ENCODE assay signal across 14 cellular contexts in genomic region chr3:109059289-109059688, GRCh38. TPM values are rescaled to one million over a fixed set of nuclear protein-coding genes. Genes with fewer than 3 reads are reported as not detected.
A peak's percentile ranks its signal among the peaks of the same experiment; 100 is the strongest.
DNase-seq lines count a peak whose midpoint lies in the region; ATAC-seq and TF ChIP-seq lines count a peak whose summit lies in the region.
"Had no signal": no experiment of that assay in that cellular context is flagged by ENCODE, and none has a peak within 500 bp of the region (broad histone marks: within the 10 kb centered on the region; RNA-seq: fewer than 3 reads in every experiment).

No MANE protein-coding gene starts in this region.

- no peaks in the 10 kb centered on the region for H4K20me1 ChIP-seq in MM.1S (ENCODE audit: insufficient read depth, low read length)

- H3K27me3 Mint-ChIP-seq in activated T-cell treated with anti-CD3 and anti-CD28 coated beads, Interleukin-2, amount 50 U/mL, for 4 hours (ENCODE audit: low read depth): peaks cover 11% of the 10 kb centered on the region
- H3K27me3 Mint-ChIP-seq in CD4-positive, alpha-beta T cell: peaks cover 18% of the 10 kb centered on the region
- H3K27me3 Mint-ChIP-seq in activated T-cell treated with anti-CD3 and anti-CD28 coated beads, Interleukin-2, amount 50 U/mL, for 24 hours: peaks cover 16% of the 10 kb centered on the region
- peaks cover 22% of the 10 kb centered on the region for H3K27me3 Mint-ChIP-seq in activated T-helper 1 cell treated with anti-CD3 and anti-CD28 coated beads, Interleukin-12 subunit alpha, Interleukin-12 subunit beta, Interleukin-2, Interleukin-4 antibody, amounts not matched to agents 30 ng/mL and 10 ng/mL and 1 ng/mL, durations not matched to agents 14 hours and 24 hours and 36 hours (ENCODE audit: insufficient read depth)
- H3K27me3 Mint-ChIP-seq: brain had no signal

- intact Hi-C loops in CD4-positive, alpha-beta T cell (cut with DNase I, micrococcal nuclease): no loop called here
- intact Hi-C loops in activated T-helper 1 cell treated with anti-CD3 and anti-CD28 coated beads, Interleukin-12 subunit alpha, Interleukin-12 subunit beta, Interleukin-2, Interleukin-4 antibody, amounts not matched to agents 30 ng/mL and 10 ng/mL and 1 ng/mL, durations not matched to agents 14 hours and 24 hours and 36 hours (cut with micrococcal nuclease): no loop called here

- peak; percentile 88 for ATAC-seq in HG02759 (IDR thresholded peaks at IDR 0.05; ENCODE audit: unreplicated experiment)
- no peak for ATAC-seq in activated T-cell treated with anti-CD3 and anti-CD28 coated beads, Interleukin-2, amount 50 U/mL, for 4 hours
- ATAC-seq in CD4-positive, alpha-beta T cell (ENCODE audit: poor library complexity): no peak
- ATAC-seq: left lobe of liver, SK-N-SH treated with all-trans-retinoic acid at 6 μM for 48 hours had no signal

- H3K79me2 ChIP-seq in MM.1S (ENCODE audit: low read length): peaks cover 7% of the 10 kb centered on the region; the same call in 1 of the 2 replicates

- peaks cover 24% of the 10 kb centered on the region; the same call in 1 of the 2 replicates for H3F3A ChIP-seq in MM.1S (ENCODE audit: insufficient read depth, low read length)

- CTCF ChIA-PET in CD4-positive, alpha-beta T cell (lab: Charles Lee): no interaction called here

- H3K4me1 ChIP-seq in MM.1S (ENCODE audit: low read length): peaks cover 56% of the 10 kb centered on the region

- no peaks in the 10 kb centered on the region for H3K9me3 ChIP-seq in MM.1S (replicated peaks; ENCODE audit: insufficient read depth, low read length)
- H3K9me3 ChIP-seq in CD4-positive, alpha-beta T cell (ENCODE audit: control insufficient read depth, low read length): no peaks in the 10 kb centered on the region

- peak overlapping the region; percentile 53 for H3K4me2 ChIP-seq in MM.1S (ENCODE audit: low read depth, low read length)

- H2AFZ ChIP-seq in MM.1S (ENCODE audit: low read length): no peak overlapping the region

- peaks cover 14% of the 10 kb centered on the region for H3K36me3 ChIP-seq in MM.1S (replicated peaks; ENCODE audit: insufficient read depth, low read length)

- peaks cover 2% of the 10 kb centered on the region for H3K4me1 Mint-ChIP-seq in activated T-cell treated with anti-CD3 and anti-CD28 coated beads, Interleukin-2, amount 50 U/mL, for 4 hours (ENCODE audit: low read depth)
- peaks cover 9% of the 10 kb centered on the region for H3K4me1 Mint-ChIP-seq in CD4-positive, alpha-beta T cell (ENCODE audit: low read depth)
- peaks cover 5% of the 10 kb centered on the region for H3K4me1 Mint-ChIP-seq in activated T-cell treated with anti-CD3 and anti-CD28 coated beads, Interleukin-2, amount 50 U/mL, for 24 hours (ENCODE audit: low read depth)
- no peaks in the 10 kb centered on the region for H3K4me1 Mint-ChIP-seq in activated T-helper 1 cell treated with anti-CD3 and anti-CD28 coated beads, Interleukin-12 subunit alpha, Interleukin-12 subunit beta, Interleukin-2, Interleukin-4 antibody, amounts not matched to agents 30 ng/mL and 10 ng/mL and 1 ng/mL, durations not matched to agents 14 hours and 24 hours and 36 hours (ENCODE audit: low read depth)
- H3K4me1 Mint-ChIP-seq: brain had no signal

- no peaks in the 10 kb centered on the region for H3K9me2 ChIP-seq in MM.1S (replicated peaks; ENCODE audit: insufficient read depth, low read length)

- H3K27me3 ChIP-seq in MM.1S (replicated peaks; ENCODE audit: insufficient read depth, low read length): no peaks in the 10 kb centered on the region
- H3K27me3 ChIP-seq in CD4-positive, alpha-beta T cell (ENCODE audit: control insufficient read depth, insufficient read depth, low read length): peaks cover 10% of the 10 kb centered on the region

- H3K4me3 ChIP-seq in MM.1S (ENCODE audit: low read length): no peak overlapping the region

- H3K4me3 Mint-ChIP-seq in activated T-cell treated with anti-CD3 and anti-CD28 coated beads, Interleukin-2, amount 50 U/mL, for 4 hours: no peak overlapping the region
- H3K4me3 Mint-ChIP-seq in CD4-positive, alpha-beta T cell: no peak overlapping the region
- H3K4me3 Mint-ChIP-seq in activated T-cell treated with anti-CD3 and anti-CD28 coated beads, Interleukin-2, amount 50 U/mL, for 24 hours: no peak overlapping the region
- no peak overlapping the region for H3K4me3 Mint-ChIP-seq in activated T-helper 1 cell treated with anti-CD3 and anti-CD28 coated beads, Interleukin-12 subunit alpha, Interleukin-12 subunit beta, Interleukin-2, Interleukin-4 antibody, amounts not matched to agents 30 ng/mL and 10 ng/mL and 1 ng/mL, durations not matched to agents 14 hours and 24 hours and 36 hours
- H3K4me3 Mint-ChIP-seq: brain had no signal

- no peak overlapping the region for H3K27ac Mint-ChIP-seq in CD4-positive, alpha-beta T cell
- no peak overlapping the region for H3K27ac Mint-ChIP-seq in activated T-cell treated with anti-CD3 and anti-CD28 coated beads, Interleukin-2, amount 50 U/mL, for 24 hours
- H3K27ac Mint-ChIP-seq in activated T-helper 1 cell treated with anti-CD3 and anti-CD28 coated beads, Interleukin-12 subunit alpha, Interleukin-12 subunit beta, Interleukin-2, Interleukin-4 antibody, amounts not matched to agents 30 ng/mL and 10 ng/mL and 1 ng/mL, durations not matched to agents 14 hours and 24 hours and 36 hours: no peak overlapping the region
- H3K27ac Mint-ChIP-seq: brain had no signal

- no peaks in the 10 kb centered on the region for H3K9me3 Mint-ChIP-seq in activated T-cell treated with anti-CD3 and anti-CD28 coated beads, Interleukin-2, amount 50 U/mL, for 4 hours
- no peaks in the 10 kb centered on the region for H3K9me3 Mint-ChIP-seq in CD4-positive, alpha-beta T cell
- H3K9me3 Mint-ChIP-seq in activated T-cell treated with anti-CD3 and anti-CD28 coated beads, Interleukin-2, amount 50 U/mL, for 24 hours: no peaks in the 10 kb centered on the region
- H3K9me3 Mint-ChIP-seq in activated T-helper 1 cell treated with anti-CD3 and anti-CD28 coated beads, Interleukin-12 subunit alpha, Interleukin-12 subunit beta, Interleukin-2, Interleukin-4 antibody, amounts not matched to agents 30 ng/mL and 10 ng/mL and 1 ng/mL, durations not matched to agents 14 hours and 24 hours and 36 hours: no peaks in the 10 kb centered on the region
- H3K9me3 Mint-ChIP-seq: brain had no signal

- H3K27ac ChIP-seq in MM.1S (ENCODE audit: low read length): peak overlapping the region; percentile 5; the same call in 1 of the 2 replicates
- H3K27ac ChIP-seq in CD4-positive, alpha-beta T cell (ENCODE audit: low read depth, low read length): no peak overlapping the region

- no peak overlapping the region for H3K9ac ChIP-seq in MM.1S (ENCODE audit: low read length)

- no peak for TF ChIP-seq CTCF in MM.1S (IDR thresholded peaks at IDR 0.05; ENCODE audit: low read length)
- TF ChIP-seq CTCF in CD4-positive, alpha-beta T cell (IDR thresholded peaks at IDR 0.05): no peak

- POLR2A ChIA-PET in CD4-positive, alpha-beta T cell (lab: Charles Lee): no interaction called here

- H3K36me3 Mint-ChIP-seq in activated T-cell treated with anti-CD3 and anti-CD28 coated beads, Interleukin-2, amount 50 U/mL, for 4 hours (ENCODE audit: insufficient read depth): no peaks in the 10 kb centered on the region
- H3K36me3 Mint-ChIP-seq in CD4-positive, alpha-beta T cell (ENCODE audit: low read depth): no peaks in the 10 kb centered on the region
- H3K36me3 Mint-ChIP-seq in activated T-cell treated with anti-CD3 and anti-CD28 coated beads, Interleukin-2, amount 50 U/mL, for 24 hours (ENCODE audit: low read depth): no peaks in the 10 kb centered on the region
- H3K36me3 Mint-ChIP-seq in activated T-helper 1 cell treated with anti-CD3 and anti-CD28 coated beads, Interleukin-12 subunit alpha, Interleukin-12 subunit beta, Interleukin-2, Interleukin-4 antibody, amounts not matched to agents 30 ng/mL and 10 ng/mL and 1 ng/mL, durations not matched to agents 14 hours and 24 hours and 36 hours (ENCODE audit: low read depth): no peaks in the 10 kb centered on the region
- H3K36me3 Mint-ChIP-seq: brain had no signal

- DNase-seq in SIG-M5 treated with dmso at 0.1 percent for 504 hours (lab: John Stamatoyannopoulos, UW; ENCODE audit: unreplicated experiment) (peak; percentile 63), SIG-M5 (lab: John Stamatoyannopoulos, UW) (no peak), MM.1S (no peak)
- DNase-seq in activated T-cell treated with anti-CD3 and anti-CD28 coated beads, Interleukin-2, amount 50 U/mL, for 4 hours: no peak
- DNase-seq in CD4-positive, alpha-beta T cell: no peak
- DNase-seq in activated T-cell treated with anti-CD3 and anti-CD28 coated beads, Interleukin-2, amount 50 U/mL, for 24 hours: no peak
- no peak for DNase-seq in activated T-helper 1 cell treated with anti-CD3 and anti-CD28 coated beads, Interleukin-12 subunit alpha, Interleukin-12 subunit beta, Interleukin-2, Interleukin-4 antibody, amounts not matched to agents 30 ng/mL and 10 ng/mL and 1 ng/mL, durations not matched to agents 14 hours and 24 hours and 36 hours (ENCODE audit: low spot score)
- DNase-seq: 8988T, GF-D8, NCI-H2081 treated with DMSO at 0.1 percent for 48 hours had no signal

RNA-seq across cellular contexts. Expression of gene MORC1, which starts 58.6 kb away (rescaled TPM):
- total RNA-seq in activated T-cell treated with anti-CD3 and anti-CD28 coated beads, Interleukin-2, amount 50 U/mL, for 4 hours: not detected
- not detected for total RNA-seq in CD4-positive, alpha-beta T cell
- total RNA-seq in activated T-helper 1 cell treated with anti-CD3 and anti-CD28 coated beads, Interleukin-12 subunit alpha, Interleukin-12 subunit beta, Interleukin-2, Interleukin-4 antibody, amounts not matched to agents 30 ng/mL and 10 ng/mL and 1 ng/mL, durations not matched to agents 14 hours and 24 hours and 36 hours: not detected in 2 replicates
